Comparison of ENCODE assay signal across 19 cellular contexts in genomic region chr12:49921936-49922335, GRCh38. TPM values are rescaled to one million over a fixed set of nuclear protein-coding genes. Genes with fewer than 3 reads are reported as not detected.
"Had no signal": no experiment of that assay in that cellular context is flagged by ENCODE, and none has a peak within 500 bp of the region (broad histone marks: within the 10 kb centered on the region; RNA-seq: fewer than 3 reads in every experiment).

No MANE protein-coding gene starts in this region.

- FAIRE-seq: small intestine had no signal

- H3K27me3 ChIP-seq: body of pancreas, right atrium auricular region, transverse colon had no signal

- H3K4me3 ChIP-seq: body of pancreas, right atrium auricular region, transverse colon had no signal

- H3K27ac Mint-ChIP-seq: nephron, progenitor cell of endocrine pancreas had no signal

- H3K9me3 Mint-ChIP-seq: activated naive CD4-positive, alpha-beta T cell treated with anti-CD3 and anti-CD28 coated beads, Interleukin-2, amount 50 U/mL, for 72 hours; nephron had no signal

- H3K27ac ChIP-seq: body of pancreas, transverse colon had no signal

- H3K36me3 Mint-ChIP-seq: activated naive CD4-positive, alpha-beta T cell treated with anti-CD3 and anti-CD28 coated beads, Interleukin-2, amount 50 U/mL, for 72 hours had no signal

- H3K36me3 ChIP-seq: right atrium auricular region, transverse colon had no signal

- H3K4me3 Mint-ChIP-seq: nephron had no signal

- H3K4me1 ChIP-seq: transverse colon had no signal

- DNase-seq: activated CD4-positive, alpha-beta T cell treated with anti-CD3 and anti-CD28 coated beads, Interleukin-2, amount 50 U/mL, for 1 hour; activated CD4-positive, CD25-positive, alpha-beta regulatory T cell; activated CD8-positive, alpha-beta memory T cell treated with anti-CD3 and anti-CD28 coated beads for 24 hours; amygdala; cerebellar nuclear complex; dermis blood vessel endothelial cell; hypothalamus; mesendoderm; occipital lobe; small intestine; stimulated activated naive CD8-positive, alpha-beta T cell treated with anti-CD3 and anti-CD28 coated beads, Interleukin-15, Interleukin-2, amounts not matched to agents 100 U/mL and 50 U/mL, for 24 hours; transverse colon had no signal

- H3K9me3 ChIP-seq: body of pancreas, right atrium auricular region, transverse colon had no signal

- ATAC-seq: stimulated activated naive CD8-positive, alpha-beta T cell treated with anti-CD3 and anti-CD28 coated beads, Interleukin-15, Interleukin-2, amounts not matched to agents 100 U/mL and 50 U/mL, for 24 hours had no signal

RNA-seq across cellular contexts. Expression of gene FAIM2, which starts 18.2 kb away (rescaled TPM):
- total RNA-seq: dermis blood vessel endothelial cell, kidney epithelial cell, progenitor cell of endocrine pancreas had no signal

RNA-seq across cellular contexts. Expression of gene AQP2, which starts 28.6 kb away (rescaled TPM):
- total RNA-seq: activated naive CD4-positive, alpha-beta T cell treated with anti-CD3 and anti-CD28 coated beads, Interleukin-2, amount 50 U/mL, for 72 hours; body of pancreas; dermis blood vessel endothelial cell; kidney epithelial cell; occipital lobe; transverse colon had no signal
- polyA plus RNA-seq: esophagus, small intestine had no signal

RNA-seq across cellular contexts. Expression of gene AQP5, which starts 39.7 kb away (rescaled TPM):
- total RNA-seq: activated naive CD4-positive, alpha-beta T cell treated with anti-CD3 and anti-CD28 coated beads, Interleukin-2, amount 50 U/mL, for 72 hours; kidney epithelial cell; transverse colon had no signal

RNA-seq across cellular contexts. Expression of gene AQP6, which starts 50.8 kb away (rescaled TPM):
- total RNA-seq: activated naive CD4-positive, alpha-beta T cell treated with anti-CD3 and anti-CD28 coated beads, Interleukin-2, amount 50 U/mL, for 72 hours; body of pancreas; dermis blood vessel endothelial cell; kidney epithelial cell had no signal
